Comparison of ENCODE assay signal across 34 cellular contexts in genomic region chr14:72978856-72979255, GRCh38.
"Had no signal": no experiment of that assay in that cellular context is flagged by ENCODE, and none has a peak within 500 bp of the region (broad histone marks: within the 10 kb centered on the region; RNA-seq: fewer than 3 reads in every experiment).

No MANE protein-coding gene starts in this region.

- DNase-seq: activated CD4-positive, alpha-beta memory T cell treated with anti-CD3 and anti-CD28 coated beads, Interleukin-2, amount 10 ng/mL, durations not matched to agents 7 days and 5 days; activated CD4-positive, alpha-beta T cell treated with anti-CD3 and anti-CD28 coated beads for 1 hour; activated CD4-positive, alpha-beta T cell treated with anti-CD3 and anti-CD28 coated beads for 4 hours; activated CD4-positive, alpha-beta T cell treated with anti-CD3 and anti-CD28 coated beads, Interleukin-2, amount 10 ng/mL, durations not matched to agents 7 days and 5 days; activated CD4-positive, alpha-beta T cell treated with anti-CD3 and anti-CD28 coated beads, Interleukin-2, amount 50 U/mL, for 4 hours; activated CD8-positive, alpha-beta memory T cell treated with anti-CD3 and anti-CD28 coated beads, Interleukin-2, amount 50 U/mL, for 48 hours; activated effector memory CD4-positive, alpha-beta T cell treated with Interleukin-2 at 50 U/mL for 16 hours; activated gamma-delta T cell treated with Interleukin-2 at 50 U/mL for 16 hours; activated naive CD4-positive, alpha-beta T cell treated with anti-CD3 and anti-CD28 coated beads, Interleukin-2, amount 50 U/mL, for 16 hours; activated naive CD4-positive, alpha-beta T cell treated with Interleukin-2 at 50 U/mL for 16 hours; activated T-cell treated with anti-CD3 and anti-CD28 coated beads for 4 hours; activated T-cell treated with anti-CD3 and anti-CD28 coated beads, Interleukin-2, amount 50 U/mL, for 4 hours; amygdala; aorta; body of pancreas; central memory CD4-positive, alpha-beta T cell; cerebellar nuclear complex; colonic mucosa; dorsolateral prefrontal cortex; effector memory CD4-positive, alpha-beta T cell; esophagus squamous epithelium; foreskin melanocyte; heart right ventricle; T-helper 1 cell; T-helper 17 cell; T1000; WERI-Rb-1 had no signal

- H3K4me2 ChIP-seq: hepatocyte had no signal

- H2AFZ ChIP-seq: hepatocyte had no signal

- ATAC-seq: activated T-cell treated with anti-CD3 and anti-CD28 coated beads, Interleukin-2, amount 50 U/mL, for 4 hours; activated T-helper 17 cell treated with anti-CD3 and anti-CD28 coated beads, Interleukin-2, amount 50 U/mL, for 72 hours; body of pancreas; gastroesophageal sphincter; heart right ventricle; T-helper 17 cell had no signal

- H3K27ac ChIP-seq: body of pancreas, cardiac muscle cell, colonic mucosa, epithelial cell of prostate, esophagus squamous epithelium, gastroesophageal sphincter, heart right ventricle, hepatocyte, WERI-Rb-1 had no signal

- H3K4me3 Mint-ChIP-seq: activated CD4-positive, alpha-beta memory T cell treated with anti-CD3 and anti-CD28 coated beads, Interleukin-2, amount 10 ng/mL, durations not matched to agents 7 days and 5 days; activated CD4-positive, alpha-beta T cell treated with anti-CD3 and anti-CD28 coated beads, Interleukin-2, amount 10 ng/mL, durations not matched to agents 7 days and 5 days; activated naive CD8-positive, alpha-beta T cell; activated T-cell treated with anti-CD3 and anti-CD28 coated beads, Interleukin-2, amount 50 U/mL, for 4 hours; activated T-helper 17 cell treated with anti-CD3 and anti-CD28 coated beads, Interleukin-2, amount 50 U/mL, for 72 hours; T-helper 17 cell; T-helper 2 cell treated with Interferon-gamma antibody and Interleukin-4, amounts not matched to agents 5 μg/mL and 100 μg/mL, for 36 hours had no signal

- H3K27ac Mint-ChIP-seq: activated CD4-positive, alpha-beta memory T cell treated with anti-CD3 and anti-CD28 coated beads, Interleukin-2, amount 10 ng/mL, durations not matched to agents 7 days and 5 days; activated CD4-positive, alpha-beta T cell treated with anti-CD3 and anti-CD28 coated beads, Interleukin-2, amount 10 ng/mL, durations not matched to agents 7 days and 5 days; activated naive CD8-positive, alpha-beta T cell; activated T-helper 17 cell treated with anti-CD3 and anti-CD28 coated beads, Interleukin-2, amount 50 U/mL, for 72 hours; T-helper 17 cell; T-helper 2 cell treated with Interferon-gamma antibody and Interleukin-4, amounts not matched to agents 5 μg/mL and 100 μg/mL, for 36 hours had no signal

- H3K79me2 ChIP-seq: hepatocyte had no signal

- H3K4me1 ChIP-seq: colonic mucosa, esophagus squamous epithelium, gastroesophageal sphincter, heart right ventricle had no signal

- H3K9me3 Mint-ChIP-seq: activated CD4-positive, alpha-beta memory T cell treated with anti-CD3 and anti-CD28 coated beads, Interleukin-2, amount 10 ng/mL, durations not matched to agents 7 days and 5 days; activated CD4-positive, alpha-beta T cell treated with anti-CD3 and anti-CD28 coated beads, Interleukin-2, amount 10 ng/mL, durations not matched to agents 7 days and 5 days; activated T-cell treated with anti-CD3 and anti-CD28 coated beads, Interleukin-2, amount 50 U/mL, for 4 hours; activated T-helper 17 cell treated with anti-CD3 and anti-CD28 coated beads, Interleukin-2, amount 50 U/mL, for 72 hours; T-helper 2 cell treated with Interferon-gamma antibody and Interleukin-4, amounts not matched to agents 5 μg/mL and 100 μg/mL, for 36 hours had no signal

- H3K9me3 ChIP-seq: body of pancreas, colonic mucosa, esophagus squamous epithelium, gastroesophageal sphincter, heart right ventricle had no signal

- H3K27me3 Mint-ChIP-seq: activated CD4-positive, alpha-beta memory T cell treated with anti-CD3 and anti-CD28 coated beads, Interleukin-2, amount 10 ng/mL, durations not matched to agents 7 days and 5 days; activated CD4-positive, alpha-beta T cell treated with anti-CD3 and anti-CD28 coated beads, Interleukin-2, amount 10 ng/mL, durations not matched to agents 7 days and 5 days; activated naive CD8-positive, alpha-beta T cell; activated T-helper 17 cell treated with anti-CD3 and anti-CD28 coated beads, Interleukin-2, amount 50 U/mL, for 72 hours; T-helper 17 cell had no signal

- H3K4me1 Mint-ChIP-seq: activated CD4-positive, alpha-beta memory T cell treated with anti-CD3 and anti-CD28 coated beads, Interleukin-2, amount 10 ng/mL, durations not matched to agents 7 days and 5 days; activated CD4-positive, alpha-beta T cell treated with anti-CD3 and anti-CD28 coated beads, Interleukin-2, amount 10 ng/mL, durations not matched to agents 7 days and 5 days; activated T-helper 17 cell treated with anti-CD3 and anti-CD28 coated beads, Interleukin-2, amount 50 U/mL, for 72 hours had no signal

- H3K27me3 ChIP-seq: body of pancreas, cardiac muscle cell, colonic mucosa, dorsolateral prefrontal cortex, esophagus squamous epithelium, gastroesophageal sphincter, heart right ventricle, hepatocyte had no signal

- H3K4me3 ChIP-seq: body of pancreas, cardiac muscle cell, colonic mucosa, dorsolateral prefrontal cortex, esophagus squamous epithelium, gastroesophageal sphincter, heart right ventricle, hepatocyte had no signal
